In the genomic region with DNA sequence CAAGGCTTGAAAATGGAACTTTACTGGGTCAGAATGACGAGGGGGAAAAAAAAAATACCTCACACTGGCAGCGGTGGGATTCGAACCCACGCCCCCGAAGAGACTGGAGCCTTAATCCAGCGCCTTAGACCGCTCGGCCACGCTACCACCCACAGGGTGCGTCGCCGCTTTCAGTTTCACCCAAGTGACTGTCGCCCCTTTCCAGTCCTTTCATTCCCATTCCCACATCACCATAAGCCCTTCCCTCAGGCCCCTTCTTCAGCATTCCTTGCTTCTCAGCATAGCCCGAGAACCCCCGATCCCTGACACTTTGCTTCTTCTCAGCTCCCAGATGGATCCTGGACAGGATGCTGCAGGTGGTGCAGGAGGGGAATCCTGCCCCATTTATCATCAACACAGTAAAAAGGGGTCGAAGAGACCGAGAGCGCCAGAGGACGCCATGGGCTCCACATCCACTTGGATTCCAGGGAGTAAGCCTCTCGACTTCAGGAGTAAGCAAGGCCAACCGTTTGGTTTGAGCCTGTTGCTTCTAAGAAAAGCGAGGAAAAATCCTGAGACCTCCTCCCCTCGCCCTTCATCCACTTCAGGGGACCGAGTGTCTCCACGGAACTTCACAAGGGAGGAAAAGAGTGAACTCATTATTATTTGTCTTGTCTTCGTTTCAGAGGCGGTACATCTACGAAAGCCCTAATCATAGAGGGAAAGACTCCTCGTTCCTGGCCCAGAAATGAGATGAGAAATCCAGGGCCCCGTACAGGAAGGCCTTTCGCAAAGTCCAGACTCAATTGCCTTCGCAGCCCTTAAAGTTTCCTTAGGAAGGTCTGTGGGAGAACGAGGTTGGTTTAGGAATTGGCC, we compare ENCODE assay signal across 1 cellular context.
TF ChIP-seq lines count a peak whose summit lies in the region.

No MANE protein-coding gene starts in this region.

TF ChIP-seq in GM12878, 131 proteins besides CTCF, POLR2A, EP300 and RAD21 (continued from another document):
- TF ChIP-seq BCL11A (IDR thresholded peaks at IDR 0.05; ENCODE audit: low read depth, low read length) (no peak), RFX5 (IDR thresholded peaks at IDR 0.05; ENCODE audit: low read depth, low read length) (no peak), CHD4 (IDR thresholded peaks at IDR 0.05) (no peak), EED (IDR thresholded peaks at IDR 0.05; ENCODE audit: low read depth) (peak; percentile 92), CREM (IDR thresholded peaks at IDR 0.05; ENCODE audit: low read depth) (peak; percentile 72; the same call in 1 of the 2 replicates), MEF2B (IDR thresholded peaks at IDR 0.05; ENCODE audit: partially characterized antibody, poor library complexity, severe bottlenecking) (no peak), CHD2 (IDR thresholded peaks at IDR 0.05; ENCODE audit: borderline replicate concordance, low read depth, low read length) (no peak), NR2F1 (conservative IDR thresholded peaks at IDR 0.05) (no peak), CHD1 (IDR thresholded peaks at IDR 0.05; ENCODE audit: low read depth, low read length) (no peak), JUND (IDR thresholded peaks at IDR 0.05; ENCODE audit: low read depth, low read length) (no peak), ZNF24 (IDR thresholded peaks at IDR 0.05) (peak; percentile 92), MXI1 (IDR thresholded peaks at IDR 0.05; ENCODE audit: low read depth, low read length) (no peak; the same call in 1 of the 2 replicates), RAD51 (IDR thresholded peaks at IDR 0.05) (no peak), CREB1 (IDR thresholded peaks at IDR 0.05; ENCODE audit: low read depth) (peak; percentile 54; the same call in 1 of the 2 replicates), ZBED1 (IDR thresholded peaks at IDR 0.05; ENCODE audit: borderline replicate concordance) (no peak), EZH2 (IDR thresholded peaks at IDR 0.05; ENCODE audit: borderline replicate concordance, control insufficient read depth, low read depth, low read length) (no peak), KDM1A (IDR thresholded peaks at IDR 0.05; ENCODE audit: borderline replicate concordance) (no peak), GABPA (IDR thresholded peaks at IDR 0.05; ENCODE audit: low read depth) (no peak), LARP7 (IDR thresholded peaks at IDR 0.05) (no peak), SIN3A (IDR thresholded peaks at IDR 0.05; ENCODE audit: low read depth, low read length) (no peak), SMC3 (IDR thresholded peaks at IDR 0.05; ENCODE audit: borderline replicate concordance, low read length) (no peak), SREBF2 (IDR thresholded peaks at IDR 0.05; ENCODE audit: low read length) (peak; percentile 77; the same call in 1 of the 2 replicates), NR2C2 (IDR thresholded peaks at IDR 0.05; ENCODE audit: borderline replicate concordance, control insufficient read depth, insufficient read length, low read depth) (no peak), TCF3 (IDR thresholded peaks at IDR 0.05; ENCODE audit: borderline replicate concordance, insufficient read depth, low read depth, low read length) (no peak), TARDBP (IDR thresholded peaks at IDR 0.05; ENCODE audit: borderline replicate concordance) (peak; percentile 95)
- TF ChIP-seq, protein P1, sequence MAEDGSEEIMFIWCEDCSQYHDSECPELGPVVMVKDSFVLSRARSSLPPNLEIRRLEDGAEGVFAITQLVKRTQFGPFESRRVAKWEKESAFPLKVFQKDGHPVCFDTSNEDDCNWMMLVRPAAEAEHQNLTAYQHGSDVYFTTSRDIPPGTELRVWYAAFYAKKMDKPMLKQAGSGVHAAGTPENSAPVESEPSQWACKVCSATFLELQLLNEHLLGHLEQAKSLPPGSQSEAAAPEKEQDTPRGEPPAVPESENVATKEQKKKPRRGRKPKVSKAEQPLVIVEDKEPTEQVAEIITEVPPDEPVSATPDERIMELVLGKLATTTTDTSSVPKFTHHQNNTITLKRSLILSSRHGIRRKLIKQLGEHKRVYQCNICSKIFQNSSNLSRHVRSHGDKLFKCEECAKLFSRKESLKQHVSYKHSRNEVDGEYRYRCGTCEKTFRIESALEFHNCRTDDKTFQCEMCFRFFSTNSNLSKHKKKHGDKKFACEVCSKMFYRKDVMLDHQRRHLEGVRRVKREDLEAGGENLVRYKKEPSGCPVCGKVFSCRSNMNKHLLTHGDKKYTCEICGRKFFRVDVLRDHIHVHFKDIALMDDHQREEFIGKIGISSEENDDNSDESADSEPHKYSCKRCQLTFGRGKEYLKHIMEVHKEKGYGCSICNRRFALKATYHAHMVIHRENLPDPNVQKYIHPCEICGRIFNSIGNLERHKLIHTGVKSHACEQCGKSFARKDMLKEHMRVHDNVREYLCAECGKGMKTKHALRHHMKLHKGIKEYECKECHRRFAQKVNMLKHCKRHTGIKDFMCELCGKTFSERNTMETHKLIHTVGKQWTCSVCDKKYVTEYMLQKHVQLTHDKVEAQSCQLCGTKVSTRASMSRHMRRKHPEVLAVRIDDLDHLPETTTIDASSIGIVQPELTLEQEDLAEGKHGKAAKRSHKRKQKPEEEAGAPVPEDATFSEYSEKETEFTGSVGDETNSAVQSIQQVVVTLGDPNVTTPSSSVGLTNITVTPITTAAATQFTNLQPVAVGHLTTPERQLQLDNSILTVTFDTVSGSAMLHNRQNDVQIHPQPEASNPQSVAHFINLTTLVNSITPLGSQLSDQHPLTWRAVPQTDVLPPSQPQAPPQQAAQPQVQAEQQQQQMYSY (CRISPR knock-in tag; IDR thresholded peaks at IDR 0.05): no peak
- TF ChIP-seq, protein P2, sequence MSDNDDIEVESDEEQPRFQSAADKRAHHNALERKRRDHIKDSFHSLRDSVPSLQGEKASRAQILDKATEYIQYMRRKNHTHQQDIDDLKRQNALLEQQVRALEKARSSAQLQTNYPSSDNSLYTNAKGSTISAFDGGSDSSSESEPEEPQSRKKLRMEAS (IDR thresholded peaks at IDR 0.05; ENCODE audit: low read depth, low read length): no peak
- TF ChIP-seq, protein P3, sequence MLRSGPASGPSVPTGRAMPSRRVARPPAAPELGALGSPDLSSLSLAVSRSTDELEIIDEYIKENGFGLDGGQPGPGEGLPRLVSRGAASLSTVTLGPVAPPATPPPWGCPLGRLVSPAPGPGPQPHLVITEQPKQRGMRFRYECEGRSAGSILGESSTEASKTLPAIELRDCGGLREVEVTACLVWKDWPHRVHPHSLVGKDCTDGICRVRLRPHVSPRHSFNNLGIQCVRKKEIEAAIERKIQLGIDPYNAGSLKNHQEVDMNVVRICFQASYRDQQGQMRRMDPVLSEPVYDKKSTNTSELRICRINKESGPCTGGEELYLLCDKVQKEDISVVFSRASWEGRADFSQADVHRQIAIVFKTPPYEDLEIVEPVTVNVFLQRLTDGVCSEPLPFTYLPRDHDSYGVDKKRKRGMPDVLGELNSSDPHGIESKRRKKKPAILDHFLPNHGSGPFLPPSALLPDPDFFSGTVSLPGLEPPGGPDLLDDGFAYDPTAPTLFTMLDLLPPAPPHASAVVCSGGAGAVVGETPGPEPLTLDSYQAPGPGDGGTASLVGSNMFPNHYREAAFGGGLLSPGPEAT (IDR thresholded peaks at IDR 0.05; ENCODE audit: low read depth): peak; percentile 62
- TF ChIP-seq, protein P4, sequence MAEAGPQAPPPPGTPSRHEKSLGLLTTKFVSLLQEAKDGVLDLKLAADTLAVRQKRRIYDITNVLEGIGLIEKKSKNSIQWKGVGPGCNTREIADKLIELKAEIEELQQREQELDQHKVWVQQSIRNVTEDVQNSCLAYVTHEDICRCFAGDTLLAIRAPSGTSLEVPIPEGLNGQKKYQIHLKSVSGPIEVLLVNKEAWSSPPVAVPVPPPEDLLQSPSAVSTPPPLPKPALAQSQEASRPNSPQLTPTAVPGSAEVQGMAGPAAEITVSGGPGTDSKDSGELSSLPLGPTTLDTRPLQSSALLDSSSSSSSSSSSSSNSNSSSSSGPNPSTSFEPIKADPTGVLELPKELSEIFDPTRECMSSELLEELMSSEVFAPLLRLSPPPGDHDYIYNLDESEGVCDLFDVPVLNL (IDR thresholded peaks at IDR 0.05; ENCODE audit: low read depth, low read length): no peak
